9 cellular contexts compared by ENCODE assay signal in the genomic region with DNA sequence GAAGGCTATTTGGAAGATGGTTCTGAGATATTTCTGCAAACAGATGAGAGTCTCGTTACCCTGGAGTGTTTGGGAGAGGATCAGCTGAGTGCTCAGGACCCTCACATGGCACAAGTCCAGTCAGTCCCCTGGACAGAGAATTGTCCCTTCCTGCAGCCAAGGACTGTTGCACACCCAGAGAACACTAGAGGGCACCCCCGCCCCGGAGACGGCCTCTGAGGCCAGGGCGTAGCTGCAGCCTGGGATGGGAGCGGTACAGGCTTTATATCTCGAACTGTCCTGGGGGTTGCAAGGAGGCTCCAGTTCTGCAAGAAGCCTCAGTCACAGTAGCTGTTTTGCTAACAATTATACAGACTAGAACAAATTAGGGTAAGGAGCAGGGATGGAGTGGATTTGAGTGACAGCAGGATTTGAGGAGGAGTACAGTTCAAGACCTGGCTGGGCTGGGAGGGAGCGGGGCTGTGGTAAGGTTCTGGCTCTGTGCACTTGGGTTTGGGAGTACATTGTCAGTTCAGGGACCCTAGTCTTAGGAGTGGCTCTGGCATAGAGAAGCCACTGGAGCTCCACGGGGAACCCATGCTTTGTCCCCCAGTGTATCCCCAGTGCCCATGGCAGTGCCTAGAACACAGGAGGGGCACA.
DNase-seq lines count a peak whose midpoint lies in the region; ATAC-seq and TF ChIP-seq lines count a peak whose summit lies in the region.
"Had no signal": no experiment of that assay in that cellular context is flagged by ENCODE, and none has a peak within 500 bp of the region (broad histone marks: within the 10 kb centered on the region; RNA-seq: fewer than 3 reads in every experiment).

No MANE protein-coding gene starts in this region.

- H3K4me3 Mint-ChIP-seq in activated CD4-positive, alpha-beta T cell treated with anti-CD3 and anti-CD28 coated beads, Interleukin-2, amount 10 ng/mL, durations not matched to agents 24 days and 14 days = no peak overlapping the region
- H3K4me3 Mint-ChIP-seq in natural killer cell = no peak overlapping the region
- H3K4me3 Mint-ChIP-seq in activated T-helper 2 cell treated with anti-CD3 and anti-CD28 coated beads, Interferon-gamma antibody, Interleukin-2, Interleukin-4, amounts not matched to agents 10 μg/mL and 5 μg/mL and 100 μg/mL, durations not matched to agents 14 hours and 24 hours and 36 hours (ENCODE audit: low read depth) = no peak overlapping the region
- H3K4me3 Mint-ChIP-seq: stimulated activated naive CD8-positive, alpha-beta T cell treated with anti-CD3 and anti-CD28 coated beads, Interleukin-15, Interleukin-2, amounts not matched to agents 100 ng/mL and 50 ng/mL, for 24 hours had no signal

- ATAC-seq in HG02610 (IDR thresholded peaks at IDR 0.05; ENCODE audit: unreplicated experiment) = peak; percentile 59
- ATAC-seq in natural killer cell = peak in 2 of 3 donors; percentile 40 to 58

- H3K27ac ChIP-seq in fibroblast of lung (ENCODE audit: insufficient read depth, low read length) = no peak overlapping the region
- H3K27ac ChIP-seq in tibial nerve = peak overlapping the region; percentile 9 to 87 (median 65)

- H3K4me1 Mint-ChIP-seq in activated CD4-positive, alpha-beta T cell treated with anti-CD3 and anti-CD28 coated beads, Interleukin-2, amount 10 ng/mL, durations not matched to agents 24 days and 14 days = no peaks in the 10 kb centered on the region
- H3K4me1 Mint-ChIP-seq in natural killer cell = no peaks in the 10 kb centered on the region
- H3K4me1 Mint-ChIP-seq in activated T-helper 2 cell treated with anti-CD3 and anti-CD28 coated beads, Interferon-gamma antibody, Interleukin-2, Interleukin-4, amounts not matched to agents 10 μg/mL and 5 μg/mL and 100 μg/mL, durations not matched to agents 14 hours and 24 hours and 36 hours (ENCODE audit: low read depth) = no peaks in the 10 kb centered on the region

- H2AFZ ChIP-seq in fibroblast of lung (ENCODE audit: low read length) = no peak overlapping the region

- H3K4me1 ChIP-seq in fibroblast of lung (ENCODE audit: control insufficient read depth, extremely low read depth, insufficient read depth, low read length) (peaks cover 17% of the 10 kb centered on the region), tibial nerve (peaks cover 0 to 33% (median 17%) of the 10 kb centered on the region in 4 donors)

- peak; percentile 70 for DNase-seq in DMS153 treated with DMSO at 0.1 percent for 48 hours (lab: John Stamatoyannopoulos, UW; ENCODE audit: unreplicated experiment)
- peak; percentile 93 for DNase-seq in NCI-H2196 (lab: John Stamatoyannopoulos, UW; ENCODE audit: unreplicated experiment)
- peak; percentile 79 for DNase-seq in activated CD4-positive, alpha-beta T cell treated with anti-CD3 and anti-CD28 coated beads, Interleukin-2, amount 10 ng/mL, durations not matched to agents 24 days and 14 days
- DNase-seq in fibroblast of lung (ENCODE audit: low read depth in 2 of 2) = peak; percentile 62 to 75
- no peak for DNase-seq in natural killer cell
- peak; percentile 71 to 77 for DNase-seq in tibial nerve (ENCODE audit: low spot score in 2 of 2)
- DNase-seq in activated T-helper 2 cell treated with anti-CD3 and anti-CD28 coated beads, Interferon-gamma antibody, Interleukin-2, Interleukin-4, amounts not matched to agents 10 μg/mL and 5 μg/mL and 100 μg/mL, durations not matched to agents 14 hours and 24 hours and 36 hours (ENCODE audit: low spot score) = no peak

- H3K27me3 ChIP-seq in fibroblast of lung (ENCODE audit: control insufficient read depth, insufficient read depth, low read length) = no peaks in the 10 kb centered on the region
- no peaks in the 10 kb centered on the region for H3K27me3 ChIP-seq in tibial nerve

- no peak for TF ChIP-seq POLR2A in tibial nerve (IDR thresholded peaks at IDR 0.05)

- no peak overlapping the region for H3K4me2 ChIP-seq in fibroblast of lung (ENCODE audit: extremely low read depth, insufficient read depth, low read length)

- WGBS in tibial nerve, 2 donors = 19 to 20% methylated on average over 9 of the region's 9 CpGs

- no peaks in the 10 kb centered on the region for H3K27me3 Mint-ChIP-seq in activated CD4-positive, alpha-beta T cell treated with anti-CD3 and anti-CD28 coated beads, Interleukin-2, amount 10 ng/mL, durations not matched to agents 24 days and 14 days
- H3K27me3 Mint-ChIP-seq in natural killer cell (ENCODE audit: low read depth in 2 of 2) = no peaks in the 10 kb centered on the region
- H3K27me3 Mint-ChIP-seq in activated T-helper 2 cell treated with anti-CD3 and anti-CD28 coated beads, Interferon-gamma antibody, Interleukin-2, Interleukin-4, amounts not matched to agents 10 μg/mL and 5 μg/mL and 100 μg/mL, durations not matched to agents 14 hours and 24 hours and 36 hours (ENCODE audit: low read depth) = no peaks in the 10 kb centered on the region
- H3K27me3 Mint-ChIP-seq: stimulated activated naive CD8-positive, alpha-beta T cell treated with anti-CD3 and anti-CD28 coated beads, Interleukin-15, Interleukin-2, amounts not matched to agents 100 ng/mL and 50 ng/mL, for 24 hours had no signal

- no peak overlapping the region for H3K4me3 ChIP-seq in fibroblast of lung (replicated peaks in 1 of 4; ENCODE audit: control extremely low read depth in 1 of 4, insufficient read depth in 1 of 4, low read depth in 3 of 4, low read length in 4 of 4)
- no peak overlapping the region for H3K4me3 ChIP-seq in tibial nerve

- no peaks in the 10 kb centered on the region for H3K79me2 ChIP-seq in fibroblast of lung (ENCODE audit: control insufficient read depth, insufficient read depth, low read length)

- TF ChIP-seq EP300 in tibial nerve (IDR thresholded peaks at IDR 0.05) = no peak

- no peak overlapping the region for H3K9ac ChIP-seq in fibroblast of lung (ENCODE audit: insufficient read depth, low read length)

- peaks cover 9% of the 10 kb centered on the region for H3K9me3 Mint-ChIP-seq in activated CD4-positive, alpha-beta T cell treated with anti-CD3 and anti-CD28 coated beads, Interleukin-2, amount 10 ng/mL, durations not matched to agents 24 days and 14 days
- no peaks in the 10 kb centered on the region for H3K9me3 Mint-ChIP-seq in natural killer cell
- H3K9me3 Mint-ChIP-seq in activated T-helper 2 cell treated with anti-CD3 and anti-CD28 coated beads, Interferon-gamma antibody, Interleukin-2, Interleukin-4, amounts not matched to agents 10 μg/mL and 5 μg/mL and 100 μg/mL, durations not matched to agents 14 hours and 24 hours and 36 hours = peaks cover 10% of the 10 kb centered on the region

- H3K27ac Mint-ChIP-seq in activated CD4-positive, alpha-beta T cell treated with anti-CD3 and anti-CD28 coated beads, Interleukin-2, amount 10 ng/mL, durations not matched to agents 24 days and 14 days = no peak overlapping the region
- no peak overlapping the region for H3K27ac Mint-ChIP-seq in natural killer cell
- H3K27ac Mint-ChIP-seq in activated T-helper 2 cell treated with anti-CD3 and anti-CD28 coated beads, Interferon-gamma antibody, Interleukin-2, Interleukin-4, amounts not matched to agents 10 μg/mL and 5 μg/mL and 100 μg/mL, durations not matched to agents 14 hours and 24 hours and 36 hours = no peak overlapping the region
- H3K27ac Mint-ChIP-seq: stimulated activated naive CD8-positive, alpha-beta T cell treated with anti-CD3 and anti-CD28 coated beads, Interleukin-15, Interleukin-2, amounts not matched to agents 100 ng/mL and 50 ng/mL, for 24 hours had no signal

- peaks cover 22% of the 10 kb centered on the region for H3K36me3 ChIP-seq in fibroblast of lung (ENCODE audit: control insufficient read depth, insufficient read depth, low read length)
- peaks cover 0 to 4% (median 0%) of the 10 kb centered on the region in 3 donors for H3K36me3 ChIP-seq in tibial nerve

- H3K36me3 Mint-ChIP-seq in activated CD4-positive, alpha-beta T cell treated with anti-CD3 and anti-CD28 coated beads, Interleukin-2, amount 10 ng/mL, durations not matched to agents 24 days and 14 days (ENCODE audit: low read depth) = no peaks in the 10 kb centered on the region
- H3K36me3 Mint-ChIP-seq in natural killer cell = no peaks in the 10 kb centered on the region
- no peaks in the 10 kb centered on the region for H3K36me3 Mint-ChIP-seq in activated T-helper 2 cell treated with anti-CD3 and anti-CD28 coated beads, Interferon-gamma antibody, Interleukin-2, Interleukin-4, amounts not matched to agents 10 μg/mL and 5 μg/mL and 100 μg/mL, durations not matched to agents 14 hours and 24 hours and 36 hours (ENCODE audit: low read depth)

- intact Hi-C loops in activated CD4-positive, alpha-beta T cell treated with anti-CD3 and anti-CD28 coated beads, Interleukin-2, amount 10 ng/mL, durations not matched to agents 24 days and 14 days (cut with micrococcal nuclease) = no loop called here
- intact Hi-C loops in natural killer cell (cut with micrococcal nuclease) = no loop called here
- intact Hi-C loops in activated T-helper 2 cell treated with anti-CD3 and anti-CD28 coated beads, Interferon-gamma antibody, Interleukin-2, Interleukin-4, amounts not matched to agents 10 μg/mL and 5 μg/mL and 100 μg/mL, durations not matched to agents 14 hours and 24 hours and 36 hours (cut with micrococcal nuclease) = no loop called here

- TF ChIP-seq CTCF in fibroblast of lung (conservative IDR thresholded peaks at IDR 0.05 in 1 of 2, IDR thresholded peaks at IDR 0.05 in 1 of 2; ENCODE audit: low read depth in 1 of 2, low read length in 2 of 2) = peak; percentile 88 to 89
- TF ChIP-seq CTCF in natural killer cell (IDR thresholded peaks at IDR 0.05) = no peak
- TF ChIP-seq CTCF in tibial nerve (IDR thresholded peaks at IDR 0.05) = peak; percentile 78 to 95 (median 87)

- no peaks in the 10 kb centered on the region for H3K9me3 ChIP-seq in fibroblast of lung (ENCODE audit: control insufficient read depth, insufficient read depth, low read depth, low read length)
- H3K9me3 ChIP-seq in tibial nerve = no peaks in the 10 kb centered on the region

- no peaks in the 10 kb centered on the region for H4K20me1 ChIP-seq in fibroblast of lung (ENCODE audit: control insufficient read depth, extremely low read depth, insufficient read depth, low read length)

Comparison
In these comparisons a context has a peak if more than half of its experiments do, and no peak if none do; other contexts are left out.
1. DNase-seq: peak in DMS153 treated with DMSO at 0.1 percent for 48 hours (single experiment), NCI-H2196 (single experiment), activated CD4-positive, alpha-beta T cell treated with anti-CD3 and anti-CD28 coated beads, Interleukin-2, amount 10 ng/mL, durations not matched to agents 24 days and 14 days (single experiment), fibroblast of lung (2 of 2) and tibial nerve (2 of 2); none in natural killer cell (single experiment) and activated T-helper 2 cell treated with anti-CD3 and anti-CD28 coated beads, Interferon-gamma antibody, Interleukin-2, Interleukin-4, amounts not matched to agents 10 μg/mL and 5 μg/mL and 100 μg/mL, durations not matched to agents 14 hours and 24 hours and 36 hours (single experiment).